18 cellular contexts compared by ENCODE assay signal in the genomic region with DNA sequence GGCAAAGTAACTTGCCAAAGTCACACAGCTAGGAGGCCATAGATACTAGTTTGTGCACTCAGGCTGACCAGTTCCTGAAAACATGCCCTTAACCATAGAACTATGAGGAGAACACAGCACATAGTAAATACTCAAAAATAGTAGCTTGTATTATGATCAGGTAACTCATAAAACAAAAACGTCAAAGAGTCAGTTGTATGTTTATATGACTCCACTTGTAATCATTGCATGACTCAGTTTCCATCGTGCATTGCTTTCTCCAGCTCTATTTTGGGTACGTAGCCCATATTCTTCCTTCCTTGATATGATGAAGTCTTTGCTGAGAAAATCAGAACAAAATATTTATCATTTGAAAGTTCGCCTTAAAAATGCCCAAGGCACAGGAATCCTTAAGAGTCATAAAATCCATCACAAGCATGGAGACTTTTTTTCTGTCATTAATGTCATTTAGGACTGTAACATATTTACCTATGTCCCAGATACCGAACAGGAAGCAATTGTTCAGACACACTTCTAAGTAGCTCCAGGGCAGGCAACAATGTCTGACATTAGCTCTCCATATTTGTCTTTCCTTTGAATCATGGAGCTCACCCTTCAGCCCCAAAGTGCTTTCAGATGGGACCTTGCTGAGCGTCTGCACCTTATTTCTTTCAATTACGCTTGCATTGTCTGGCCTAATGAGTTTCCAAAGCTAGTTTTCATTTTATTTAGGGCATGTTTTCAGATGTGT. TPM values are rescaled to one million over a fixed set of nuclear protein-coding genes. Genes with fewer than 3 reads are reported as not detected.
DNase-seq lines count a peak whose midpoint lies in the region; ATAC-seq and TF ChIP-seq lines count a peak whose summit lies in the region.
"Had no signal": no experiment of that assay in that cellular context is flagged by ENCODE, and none has a peak within 500 bp of the region (broad histone marks: within the 10 kb centered on the region; RNA-seq: fewer than 3 reads in every experiment).

No MANE protein-coding gene starts in this region.

- peak overlapping the region; percentile 25; the same call in 1 of the 2 replicates for H3K9ac ChIP-seq in HCT116 (ENCODE audit: low read length)

- DNase-seq in HCT116 (ENCODE audit: low read depth, low spot score) (no peak), M059J (ENCODE audit: low read depth) (peak; percentile 45), RWPE2 (ENCODE audit: low spot score) (no peak), foreskin keratinocyte (peak in 1 of 2 donors; percentile 63), DMS53 (lab: John Stamatoyannopoulos, UW) (no peak), ascending aorta (ENCODE audit: low spot score in 2 of 2) (no peak)
- DNase-seq: AML-193, GF-D8, MG63, NCI-H1092, NCI-H1436 treated with DMSO at 0.1 percent for 48 hours, NCI-H2081, NCI-H510A, SW 1271, T-helper 2 cell had no signal

- no peaks in the 10 kb centered on the region for H3K27me3 ChIP-seq in HCT116 (ENCODE audit: insufficient read depth, low read length)
- no peaks in the 10 kb centered on the region for H3K27me3 ChIP-seq in RWPE2 (ENCODE audit: insufficient read depth, poor library complexity, severe bottlenecking)
- H3K27me3 ChIP-seq in foreskin keratinocyte: no peaks in the 10 kb centered on the region
- H3K27me3 ChIP-seq in ascending aorta: no peaks in the 10 kb centered on the region
- H3K27me3 ChIP-seq: MG63 had no signal

- H3K36me3 ChIP-seq in HCT116 (ENCODE audit: control insufficient read depth in 1 of 2, insufficient read depth in 2 of 2, low read length in 2 of 2) (no peaks in the 10 kb centered on the region), RWPE2 (ENCODE audit: low read depth) (no peaks in the 10 kb centered on the region), ascending aorta (no peaks in the 10 kb centered on the region)
- H3K36me3 ChIP-seq: MG63 had no signal

- POLR2A ChIA-PET in HCT116 (lab: Charles Lee): interaction anchor here (1.3 kb wide), 1 partner anchor 11 kb away, joined by 4 read pairs; a partner anchor contains a TSS

- RAD21 ChIA-PET in HCT116 (lab: Charles Lee; ENCODE audit: low non-redundant PET in 1 of 2, low total read pairs in 2 of 2, uncharacterized antibody in 2 of 2, unreplicated experiment in 2 of 2): no interaction called here

- no peaks in the 10 kb centered on the region for H3K9me2 ChIP-seq in HCT116 (ENCODE audit: insufficient read depth)

- TF ChIP-seq CTCF in HCT116 (IDR thresholded peaks at IDR 0.05 in 2 of 3, conservative IDR thresholded peaks at IDR 0.05 in 1 of 3; ENCODE audit: borderline replicate concordance in 1 of 3, insufficient read depth in 1 of 3, low read depth in 2 of 3, low read length in 2 of 3) (no peak), RWPE2 (IDR thresholded peaks at IDR 0.05; ENCODE audit: poor library complexity, severe bottlenecking) (no peak), foreskin keratinocyte (conservative IDR thresholded peaks at IDR 0.05) (no peak), ascending aorta (IDR thresholded peaks at IDR 0.05) (no peak)

- H3K4me3 ChIP-seq in HCT116 (replicated peaks in 1 of 2; ENCODE audit: low read depth in 1 of 2, low read length in 2 of 2): no peak overlapping the region
- no peak overlapping the region for H3K4me3 ChIP-seq in RWPE2 (ENCODE audit: severe bottlenecking)
- H3K4me3 ChIP-seq in ascending aorta: no peak overlapping the region
- H3K4me3 ChIP-seq: MG63 had no signal

- H2AFZ ChIP-seq in HCT116 (ENCODE audit: low read depth, low read length, poor library complexity, severe bottlenecking): no peak overlapping the region

- intact Hi-C loops in HCT116 (cut with micrococcal nuclease) (loop anchor here (5.0 kb wide), 1 partner anchor 54 kb away; no protein-coding TSS in a partner anchor), ascending aorta (cut with DNase I) (loop anchor here (10.0 kb wide), 1 partner anchor 93 kb away; no protein-coding TSS in a partner anchor)

- no peak for TF ChIP-seq RAD21 in HCT116 (IDR thresholded peaks at IDR 0.05; ENCODE audit: low read depth)

- ATAC-seq in HCT116 (no peak), RWPE2 (ENCODE audit: low read depth) (no peak), foreskin keratinocyte (no peak), GM21447 (IDR thresholded peaks at IDR 0.05; ENCODE audit: unreplicated experiment) (no peak), GM21528 (IDR thresholded peaks at IDR 0.05; ENCODE audit: low FRiP score, unreplicated experiment) (no peak)

- TF ChIP-seq POLR2A in HCT116 (IDR thresholded peaks at IDR 0.05; ENCODE audit: borderline replicate concordance, extremely low read depth, insufficient read depth, insufficient read length): no peak

- no TSS peak for BruUV-seq in HCT116 (replicated peaks; lab: Mats Ljungman, UMichigan)

- H4K20me1 ChIP-seq in HCT116 (ENCODE audit: insufficient read depth): no peaks in the 10 kb centered on the region

- H3K27ac ChIP-seq in HCT116 (ENCODE audit: low read depth, low read length): peak overlapping the region; percentile 93; the same call in 1 of the 2 replicates
- peak overlapping the region; percentile 96 for H3K27ac ChIP-seq in RWPE2 (ENCODE audit: poor library complexity, severe bottlenecking)
- peak overlapping the region; percentile 96 for H3K27ac ChIP-seq in foreskin keratinocyte
- H3K27ac ChIP-seq in ascending aorta: no peak overlapping the region
- H3K27ac ChIP-seq: HL-60 had no signal

- no peaks in the 10 kb centered on the region; the same call in 1 of the 2 replicates for H3K79me2 ChIP-seq in HCT116 (ENCODE audit: insufficient read depth, low read length)

- CTCF ChIA-PET in HCT116 (lab: Charles Lee): interaction anchor here (2.7 kb wide), 1 partner anchor 441 kb away, joined by 9 read pairs; no protein-coding TSS in a partner anchor

- H3K4me2 ChIP-seq in HCT116 (ENCODE audit: low read length): peak overlapping the region; percentile 72

- H3K9me3 ChIP-seq in HCT116 (ENCODE audit: control insufficient read depth in 1 of 2, insufficient read depth in 1 of 2, low read depth in 1 of 2, low read length in 2 of 2) (no peaks in the 10 kb centered on the region), RWPE2 (ENCODE audit: severe bottlenecking) (no peaks in the 10 kb centered on the region), ascending aorta (no peaks in the 10 kb centered on the region)
- H3K9me3 ChIP-seq: MG63 had no signal

- H3K4me1 ChIP-seq in HCT116 (ENCODE audit: control insufficient read depth in 1 of 2, insufficient read depth in 2 of 2, low read length in 2 of 2) (peaks cover 74 to 99% of the 10 kb centered on the region in 2 experiments), RWPE2 (ENCODE audit: insufficient read depth, poor library complexity, severe bottlenecking) (peaks cover 50% of the 10 kb centered on the region), foreskin keratinocyte (peaks cover 63% of the 10 kb centered on the region), ascending aorta (peaks cover 0 to 2% of the 10 kb centered on the region in 2 donors)

TF ChIP-seq in HCT116, 20 proteins besides CTCF, POLR2A, EP300 and RAD21 (continues in another document):
- TF ChIP-seq SP1 (IDR thresholded peaks at IDR 0.05; ENCODE audit: low read depth): no peak
- TF ChIP-seq, protein P1, sequence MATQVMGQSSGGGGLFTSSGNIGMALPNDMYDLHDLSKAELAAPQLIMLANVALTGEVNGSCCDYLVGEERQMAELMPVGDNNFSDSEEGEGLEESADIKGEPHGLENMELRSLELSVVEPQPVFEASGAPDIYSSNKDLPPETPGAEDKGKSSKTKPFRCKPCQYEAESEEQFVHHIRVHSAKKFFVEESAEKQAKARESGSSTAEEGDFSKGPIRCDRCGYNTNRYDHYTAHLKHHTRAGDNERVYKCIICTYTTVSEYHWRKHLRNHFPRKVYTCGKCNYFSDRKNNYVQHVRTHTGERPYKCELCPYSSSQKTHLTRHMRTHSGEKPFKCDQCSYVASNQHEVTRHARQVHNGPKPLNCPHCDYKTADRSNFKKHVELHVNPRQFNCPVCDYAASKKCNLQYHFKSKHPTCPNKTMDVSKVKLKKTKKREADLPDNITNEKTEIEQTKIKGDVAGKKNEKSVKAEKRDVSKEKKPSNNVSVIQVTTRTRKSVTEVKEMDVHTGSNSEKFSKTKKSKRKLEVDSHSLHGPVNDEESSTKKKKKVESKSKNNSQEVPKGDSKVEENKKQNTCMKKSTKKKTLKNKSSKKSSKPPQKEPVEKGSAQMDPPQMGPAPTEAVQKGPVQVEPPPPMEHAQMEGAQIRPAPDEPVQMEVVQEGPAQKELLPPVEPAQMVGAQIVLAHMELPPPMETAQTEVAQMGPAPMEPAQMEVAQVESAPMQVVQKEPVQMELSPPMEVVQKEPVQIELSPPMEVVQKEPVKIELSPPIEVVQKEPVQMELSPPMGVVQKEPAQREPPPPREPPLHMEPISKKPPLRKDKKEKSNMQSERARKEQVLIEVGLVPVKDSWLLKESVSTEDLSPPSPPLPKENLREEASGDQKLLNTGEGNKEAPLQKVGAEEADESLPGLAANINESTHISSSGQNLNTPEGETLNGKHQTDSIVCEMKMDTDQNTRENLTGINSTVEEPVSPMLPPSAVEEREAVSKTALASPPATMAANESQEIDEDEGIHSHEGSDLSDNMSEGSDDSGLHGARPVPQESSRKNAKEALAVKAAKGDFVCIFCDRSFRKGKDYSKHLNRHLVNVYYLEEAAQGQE (IDR thresholded peaks at IDR 0.05; ENCODE audit: low read depth): no peak
- no peak for TF ChIP-seq ZNF274 (IDR thresholded peaks at IDR 0.05; ENCODE audit: low read depth, low read length)
- no peak for TF ChIP-seq YY1 (IDR thresholded peaks at IDR 0.05; ENCODE audit: extremely low read depth, insufficient replicate concordance, low read depth, low read length)
- TF ChIP-seq FOSL1 (IDR thresholded peaks at IDR 0.05; ENCODE audit: low read depth): no peak
- no peak for TF ChIP-seq ELF1 (IDR thresholded peaks at IDR 0.05; ENCODE audit: borderline replicate concordance, low read depth)
- no peak for TF ChIP-seq TCF7L2 (IDR thresholded peaks at IDR 0.05; ENCODE audit: borderline replicate concordance, extremely low read depth, insufficient read depth, insufficient read length)
- no peak for TF ChIP-seq POLR2AphosphoS5 (IDR thresholded peaks at IDR 0.05; ENCODE audit: low read depth, low read length)
- TF ChIP-seq, protein P2, sequence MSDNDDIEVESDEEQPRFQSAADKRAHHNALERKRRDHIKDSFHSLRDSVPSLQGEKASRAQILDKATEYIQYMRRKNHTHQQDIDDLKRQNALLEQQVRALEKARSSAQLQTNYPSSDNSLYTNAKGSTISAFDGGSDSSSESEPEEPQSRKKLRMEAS (IDR thresholded peaks at IDR 0.05): no peak

RNA-seq across cellular contexts. Expression of a gene that starts 11.2 kb away (rescaled TPM):
- total RNA-seq in HCT116 (2021; ENCODE audit: unreplicated experiment) (48.8 TPM), foreskin keratinocyte (12.6 and 17.6 TPM in 2 replicates), ascending aorta (32.8 TPM)
- polyA plus RNA-seq in HCT116 (2012): 18.3 and 21.7 TPM in 2 replicates
- 30.9 and 44.1 TPM in 2 replicates for total RNA-seq in M059J (2014; rRNA removed; shearing (Covaris generic))
- polyA plus RNA-seq in foreskin keratinocyte: 2.1 and 3.1 TPM in 2 replicates

Comparison
In these comparisons a context has a peak if more than half of its experiments do, and no peak if none do; other contexts are left out.
1. H3K27ac ChIP-seq: peak in HCT116 (single experiment), RWPE2 (single experiment) and foreskin keratinocyte (single experiment); none in ascending aorta (0 of 2).